ENCODE assay signal across 1 cellular context in genomic region chr14:103668117-103668516, GRCh38.
TF ChIP-seq lines count a peak whose summit lies in the region.

No MANE protein-coding gene starts in this region.

TF ChIP-seq in IMR-90, 13 proteins besides CTCF, POLR2A, EP300 and RAD21:
- TF ChIP-seq RCOR1 (IDR thresholded peaks at IDR 0.05; ENCODE audit: insufficient replicate concordance, low read length) = no peak
- TF ChIP-seq BHLHE40 (IDR thresholded peaks at IDR 0.05; ENCODE audit: low read depth, low read length) = no peak
- no peak for TF ChIP-seq SMC3 (IDR thresholded peaks at IDR 0.05; ENCODE audit: low read depth, low read length)
- TF ChIP-seq FOS (IDR thresholded peaks at IDR 0.05; ENCODE audit: low read depth, low read length) = no peak
- no peak for TF ChIP-seq RFX5 (IDR thresholded peaks at IDR 0.05; ENCODE audit: low read depth, low read length)
- TF ChIP-seq CHD1 (IDR thresholded peaks at IDR 0.05; ENCODE audit: low read depth, low read length) = no peak
- TF ChIP-seq MAZ (IDR thresholded peaks at IDR 0.05; ENCODE audit: borderline replicate concordance, low read depth, low read length) = no peak
- no peak for TF ChIP-seq MXI1 (IDR thresholded peaks at IDR 0.05; ENCODE audit: borderline replicate concordance, low read depth, low read length)
- TF ChIP-seq ELK1 (IDR thresholded peaks at IDR 0.05; ENCODE audit: borderline replicate concordance, low read depth, low read length) = no peak
- TF ChIP-seq MAFK (IDR thresholded peaks at IDR 0.05; ENCODE audit: low read depth, low read length) = no peak
- no peak for TF ChIP-seq NFE2L2 (IDR thresholded peaks at IDR 0.05; ENCODE audit: low read depth, low read length)
- TF ChIP-seq CEBPB (IDR thresholded peaks at IDR 0.05; ENCODE audit: low read depth, low read length) = no peak
- TF ChIP-seq USF2 (IDR thresholded peaks at IDR 0.05; ENCODE audit: low read depth, low read length) = no peak
